Comparison of ENCODE assay signal across 8 cellular contexts in genomic region chr18:79965119-79965902, GRCh38. TPM values are rescaled to one million over a fixed set of nuclear protein-coding genes. Genes with fewer than 3 reads are reported as not detected.
DNase-seq lines count a peak whose midpoint lies in the region; ATAC-seq, FAIRE-seq and TF ChIP-seq lines count a peak whose summit lies in the region.

No MANE protein-coding gene starts in this region.

- TF ChIP-seq CTCF in astrocyte (IDR thresholded peaks at IDR 0.05; ENCODE audit: insufficient read depth, low read depth, low read length), result no peak

- peak; percentile 60 to 74 for ATAC-seq in right cardiac atrium
- ATAC-seq in sciatic nerve, result peak; percentile 43
- no peak for ATAC-seq in HG02678 (IDR thresholded peaks at IDR 0.05; ENCODE audit: unreplicated experiment)
- ATAC-seq in GM18511 (IDR thresholded peaks at IDR 0.05; ENCODE audit: unreplicated experiment), result no peak

- no peak overlapping the region for H3K27ac Mint-ChIP-seq in astrocyte (ENCODE audit: unreplicated experiment)

- 10% methylated on average over 24 of the region's 24 CpGs for WGBS in right cardiac atrium

- peak; percentile 55 for DNase-seq in activated CD4-positive, alpha-beta T cell treated with anti-CD3 and anti-CD28 coated beads for 48 hours
- DNase-seq in activated CD4-positive, alpha-beta T cell treated with anti-CD3 and anti-CD28 coated beads for 1 hour, result no peak
- DNase-seq in NCI-H1105 (lab: John Stamatoyannopoulos, UW) (peak; percentile 52), astrocyte (ENCODE audit: low read depth) (peak; percentile 71), right cardiac atrium (peak in 2 of 3 donors; percentile 61 to 71), sciatic nerve (ENCODE audit: low spot score) (peak; percentile 66)

- H3K4me1 ChIP-seq in astrocyte (ENCODE audit: insufficient read depth, low read length), result peaks cover 32% of the 10 kb centered on the region
- H3K4me1 ChIP-seq in right cardiac atrium (ENCODE audit: control insufficient read depth, insufficient read depth, low read length), result peaks cover 3% of the 10 kb centered on the region

- no peaks in the 10 kb centered on the region for H3K9me3 ChIP-seq in astrocyte (ENCODE audit: insufficient read depth, low read depth, low read length)
- H3K9me3 ChIP-seq in right cardiac atrium (ENCODE audit: control insufficient read depth, low read length), result no peaks in the 10 kb centered on the region

- peaks cover 23% of the 10 kb centered on the region for H3K4me1 Mint-ChIP-seq in astrocyte (ENCODE audit: low read depth, unreplicated experiment)

- no peaks in the 10 kb centered on the region for H3K79me2 ChIP-seq in astrocyte (ENCODE audit: insufficient read depth, low read length)

- peaks cover 15% of the 10 kb centered on the region for H4K20me1 ChIP-seq in astrocyte (ENCODE audit: insufficient read depth, low read length)

- H3K9me3 Mint-ChIP-seq in astrocyte (ENCODE audit: unreplicated experiment), result no peaks in the 10 kb centered on the region

- FAIRE-seq in astrocyte (lab: Jason Lieb, UNC), result no peak

- intact Hi-C loops in right cardiac atrium (cut with DNase I) (no loop called here), sciatic nerve (cut with DNase I) (no loop called here)

- no peaks in the 10 kb centered on the region for H3K27me3 ChIP-seq in astrocyte (ENCODE audit: insufficient read depth, low read length)
- no peaks in the 10 kb centered on the region for H3K27me3 ChIP-seq in right cardiac atrium (ENCODE audit: control insufficient read depth, insufficient read depth)

- peak overlapping the region; percentile 38 for H2AFZ ChIP-seq in astrocyte (ENCODE audit: low read depth, low read length)

- peak overlapping the region; percentile 83 for H3K4me2 ChIP-seq in astrocyte (ENCODE audit: low read length)

- peaks cover 2% of the 10 kb centered on the region for H3K36me3 Mint-ChIP-seq in astrocyte (ENCODE audit: low read depth, unreplicated experiment)

- no peaks in the 10 kb centered on the region for H3K27me3 Mint-ChIP-seq in astrocyte (ENCODE audit: low read depth, unreplicated experiment)

- H3K36me3 ChIP-seq in astrocyte (ENCODE audit: insufficient read depth, low read length), result no peaks in the 10 kb centered on the region

- H3K27ac ChIP-seq in astrocyte (ENCODE audit: low read depth, low read length) (peak overlapping the region; percentile 59), right cardiac atrium (ENCODE audit: low read length) (peak overlapping the region; percentile 60)

- H3K4me3 Mint-ChIP-seq in astrocyte (ENCODE audit: unreplicated experiment), result peak overlapping the region; percentile 57

- peak overlapping the region; percentile 63 for H3K9ac ChIP-seq in astrocyte (ENCODE audit: low read length)

- H3K4me3 ChIP-seq in astrocyte (ENCODE audit: insufficient read depth, low read depth, low read length), result peak overlapping the region; percentile 34
- H3K4me3 ChIP-seq in right cardiac atrium (ENCODE audit: low read length), result peak overlapping the region; percentile 92

RNA-seq across cellular contexts. Expression of gene HSBP1L1, which starts 0.9 kb away (rescaled TPM):
- total RNA-seq in astrocyte, result 3.8 and 6.1 TPM in 2 replicates
- total RNA-seq in right cardiac atrium, result 10 to 100 TPM in 3 of 4 donors, 1 to 10 TPM in 1; 9.9 to 14.6 (median 11.1) TPM
- 18.8 TPM for polyA plus RNA-seq in right cardiac atrium
- 16.9 TPM for total RNA-seq in sciatic nerve

RNA-seq across cellular contexts. Expression of gene SLC66A2, which starts 13.9 kb away (rescaled TPM):
- 25.3 and 27.6 TPM in 2 replicates for total RNA-seq in astrocyte
- 10 to 100 TPM; 24.7 to 40.0 (median 29.8) TPM for total RNA-seq in right cardiac atrium
- 27.0 TPM for polyA plus RNA-seq in right cardiac atrium
- total RNA-seq in sciatic nerve, result 65.2 TPM

RNA-seq across cellular contexts. Expression of gene TXNL4A, which starts 23.1 kb away (rescaled TPM):
- total RNA-seq in astrocyte (126 and 135 TPM in 2 replicates), right cardiac atrium (100 to 1,000 TPM in 1 of 4 donors, 10 to 100 TPM in 3; 69.7 to 104 (median 94.7) TPM), sciatic nerve (71.7 TPM)
- 91.9 TPM for polyA plus RNA-seq in right cardiac atrium

Comparison
In these comparisons a context has a peak if more than half of its experiments do, and no peak if none do; other contexts are left out.
1. ATAC-seq: peak in right cardiac atrium (2 of 2) and sciatic nerve (single experiment); none in HG02678 (single experiment) and GM18511 (single experiment).